In the genomic region with DNA sequence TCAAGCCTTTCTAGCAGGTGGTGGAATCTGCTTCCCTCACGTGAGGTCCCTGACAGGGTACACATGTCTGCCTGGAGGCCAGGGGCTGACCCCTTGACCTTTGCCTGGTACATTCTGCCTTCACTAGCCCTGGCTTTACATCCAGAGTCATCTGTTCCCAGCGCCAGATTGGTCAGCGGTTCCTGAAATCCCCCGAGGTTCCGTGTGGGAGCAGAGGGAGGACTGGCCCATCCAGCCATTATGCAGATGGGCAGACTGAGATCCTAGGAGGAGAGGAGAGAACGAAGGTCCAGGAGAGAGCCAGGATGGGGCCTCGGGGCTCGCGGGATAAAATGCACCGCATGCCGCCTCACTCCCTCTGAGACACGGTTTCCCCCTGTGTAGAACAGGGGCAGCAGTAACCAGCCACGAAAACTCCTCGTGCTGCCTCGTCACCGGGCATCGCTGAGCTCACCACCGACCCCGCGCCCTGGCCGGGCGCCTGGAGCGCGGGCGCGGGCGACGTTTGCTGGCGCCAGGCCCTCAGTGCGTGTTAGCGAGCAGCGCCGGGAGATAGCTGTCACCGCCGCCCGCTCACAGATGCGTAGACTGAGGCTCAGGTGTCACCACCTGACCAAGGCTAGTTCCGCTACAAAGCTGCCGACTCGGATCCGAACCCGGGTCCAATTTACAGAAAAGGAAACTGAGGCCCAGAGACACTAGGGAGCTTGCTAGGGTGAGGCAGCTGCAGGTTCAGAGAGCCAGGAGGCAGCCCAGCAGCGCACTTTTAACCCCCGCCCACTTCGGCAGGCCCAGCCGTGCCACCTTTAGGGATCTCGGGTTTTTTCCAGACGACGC, we compare ENCODE assay signal across 8 cellular contexts. TPM values are rescaled to one million over a fixed set of nuclear protein-coding genes. Genes with fewer than 3 reads are reported as not detected.
DNase-seq lines count a peak whose midpoint lies in the region; ATAC-seq and TF ChIP-seq lines count a peak whose summit lies in the region.

No MANE protein-coding gene starts in this region.

- H3K9me3 Mint-ChIP-seq in T-helper 1 cell treated with Interleukin-12 subunit alpha and Interleukin-12 subunit beta and Interleukin-4 antibody, amounts not matched to agents 30 μg/mL and 1 μg/mL, for 36 hours, result no peaks in the 10 kb centered on the region

- H3K4me3 ChIP-seq in SJCRH30 (peak overlapping the region; percentile 78), esophagus squamous epithelium (peak overlapping the region; percentile 65 to 97 (median 88)), neutrophil (ENCODE audit: low read depth in 1 of 2, low read length in 1 of 2) (peak overlapping the region; percentile 83 to 93)

- H3K4me3 Mint-ChIP-seq in T-helper 1 cell treated with Interleukin-12 subunit alpha and Interleukin-12 subunit beta and Interleukin-4 antibody, amounts not matched to agents 30 μg/mL and 1 μg/mL, for 36 hours, result peak overlapping the region; percentile 90

- H3K27ac Mint-ChIP-seq in T-helper 1 cell treated with Interleukin-12 subunit alpha and Interleukin-12 subunit beta and Interleukin-4 antibody, amounts not matched to agents 30 μg/mL and 1 μg/mL, for 36 hours, result peak overlapping the region; percentile 69

- DNase-seq in T-helper 1 cell (no peak), SJCRH30 (peak in 1 of 2 experiments; percentile 31), esophagus squamous epithelium (lab: John Stamatoyannopoulos, UW) (no peak), NCI-H2196 (lab: John Stamatoyannopoulos, UW; ENCODE audit: unreplicated experiment) (no peak), MV-4-11 (lab: John Stamatoyannopoulos, UW) (no peak)

- H3K27me3 ChIP-seq in SJCRH30 (0 out of 2 replicates have a peak, but pooled peaks cover 3% of the 10 kb centered on the region), esophagus squamous epithelium (no peaks in the 10 kb centered on the region), neutrophil (no peaks in the 10 kb centered on the region)

- H3K9me3 ChIP-seq in SJCRH30 (replicated peaks) (no peaks in the 10 kb centered on the region), esophagus squamous epithelium (no peaks in the 10 kb centered on the region), neutrophil (no peaks in the 10 kb centered on the region)

- 18 to 40% methylated on average over 4 to 14 of the region's 49 CpGs for WGBS in esophagus squamous epithelium, 2 donors

- TF ChIP-seq CTCF in esophagus squamous epithelium (IDR thresholded peaks at IDR 0.05) (no peak), neutrophil (IDR thresholded peaks at IDR 0.05) (no peak)

- no peaks in the 10 kb centered on the region for H3K36me3 ChIP-seq in SJCRH30
- no peaks in the 10 kb centered on the region for H3K36me3 ChIP-seq in esophagus squamous epithelium
- no peaks in the 10 kb centered on the region for H3K36me3 ChIP-seq in neutrophil

- intact Hi-C loops in esophagus squamous epithelium (cut with DNase I), result loop anchor here (5.0 kb wide), 1 partner anchor 229 kb away; no protein-coding TSS in a partner anchor

- no peak overlapping the region for H3K27ac ChIP-seq in SJCRH30
- H3K27ac ChIP-seq in esophagus squamous epithelium, result peak overlapping the region; percentile 86 to 99 (median 97)
- H3K27ac ChIP-seq in neutrophil, result peak overlapping the region; percentile 100

- H3K4me1 ChIP-seq in SJCRH30, result peaks cover 35% of the 10 kb centered on the region
- H3K4me1 ChIP-seq in esophagus squamous epithelium, result peaks cover 36 to 79% (median 41%) of the 10 kb centered on the region in 3 donors
- H3K4me1 ChIP-seq in neutrophil (ENCODE audit: control insufficient read depth in 1 of 2, insufficient read depth in 1 of 2, low read depth in 1 of 2, low read length in 1 of 2), result peaks cover 69 to 77% of the 10 kb centered on the region in 2 experiments

- peak; percentile 2 for ATAC-seq in HG02763 (IDR thresholded peaks at IDR 0.05; ENCODE audit: unreplicated experiment)

- H3K27me3 Mint-ChIP-seq in T-helper 1 cell treated with Interleukin-12 subunit alpha and Interleukin-12 subunit beta and Interleukin-4 antibody, amounts not matched to agents 30 μg/mL and 1 μg/mL, for 36 hours (ENCODE audit: low read depth), result peaks cover 6% of the 10 kb centered on the region

- peaks cover 39% of the 10 kb centered on the region for H3K4me1 Mint-ChIP-seq in T-helper 1 cell treated with Interleukin-12 subunit alpha and Interleukin-12 subunit beta and Interleukin-4 antibody, amounts not matched to agents 30 μg/mL and 1 μg/mL, for 36 hours (ENCODE audit: low read depth)

- no peak for TF ChIP-seq POLR2A in esophagus squamous epithelium (IDR thresholded peaks at IDR 0.05)

- peaks cover 11% of the 10 kb centered on the region for H3K36me3 Mint-ChIP-seq in T-helper 1 cell treated with Interleukin-12 subunit alpha and Interleukin-12 subunit beta and Interleukin-4 antibody, amounts not matched to agents 30 μg/mL and 1 μg/mL, for 36 hours (ENCODE audit: low read depth)

RNA-seq across cellular contexts. Expression of a gene that starts 0.8 kb away (rescaled TPM):
- total RNA-seq in SJCRH30 (2014; rRNA removed; shearing (Covaris generic)), result 19.4 and 20.4 TPM in 2 replicates
- 10 to 100 TPM; 24.1 to 53.6 (median 38.4) TPM for total RNA-seq in esophagus squamous epithelium

RNA-seq across cellular contexts. Expression of a gene that starts 30.5 kb away (rescaled TPM):
- total RNA-seq in SJCRH30 (2014; rRNA removed; shearing (Covaris generic)), result 5.1 and 5.4 TPM in 2 replicates
- 1 to 10 TPM; 2.4 to 5.1 (median 3.2) TPM for total RNA-seq in esophagus squamous epithelium
